Comparison of ENCODE assay signal across 13 cellular contexts in genomic region chr19:29660835-29661234, GRCh38. TPM values are rescaled to one million over a fixed set of nuclear protein-coding genes. Genes with fewer than 3 reads are reported as not detected.
A peak's percentile ranks its signal among the peaks of the same experiment; 100 is the strongest.
DNase-seq lines count a peak whose midpoint lies in the region; ATAC-seq and TF ChIP-seq lines count a peak whose summit lies in the region.
"Had no signal": no experiment of that assay in that cellular context is flagged by ENCODE, and none has a peak within 500 bp of the region (broad histone marks: within the 10 kb centered on the region; RNA-seq: fewer than 3 reads in every experiment).

No MANE protein-coding gene starts in this region.

- peak overlapping the region; percentile 84 to 93 (median 87) for H3K27ac ChIP-seq in esophagus muscularis mucosa (replicated peaks in 1 of 4)

- no peak for TF ChIP-seq EP300 in esophagus muscularis mucosa (IDR thresholded peaks at IDR 0.05)

- H3K36me3 ChIP-seq in esophagus muscularis mucosa, result no peaks in the 10 kb centered on the region

- no peaks in the 10 kb centered on the region for H3K27me3 Mint-ChIP-seq in activated CD8-positive, alpha-beta T cell treated with anti-CD3 and anti-CD28 coated beads, Interleukin-2, amount 10 ng/mL, durations not matched to agents 7 days and 5 days (ENCODE audit: low read depth)

- 75% methylated on average over 10 of the region's 10 CpGs for WGBS in esophagus muscularis mucosa

- peak overlapping the region; percentile 43 for H3K27ac Mint-ChIP-seq in activated CD8-positive, alpha-beta T cell treated with anti-CD3 and anti-CD28 coated beads, Interleukin-2, amount 10 ng/mL, durations not matched to agents 7 days and 5 days

- no peak overlapping the region for H3K4me3 ChIP-seq in esophagus muscularis mucosa

- no peak for TF ChIP-seq CTCF in esophagus muscularis mucosa (IDR thresholded peaks at IDR 0.05)

- no peaks in the 10 kb centered on the region for H3K9me3 Mint-ChIP-seq in activated CD8-positive, alpha-beta T cell treated with anti-CD3 and anti-CD28 coated beads, Interleukin-2, amount 10 ng/mL, durations not matched to agents 7 days and 5 days (ENCODE audit: insufficient read depth)

- H3K4me3 Mint-ChIP-seq in activated CD8-positive, alpha-beta T cell treated with anti-CD3 and anti-CD28 coated beads, Interleukin-2, amount 10 ng/mL, durations not matched to agents 7 days and 5 days, result no peak overlapping the region

- CTCF ChIA-PET in activated CD8-positive, alpha-beta T cell treated with anti-CD3 and anti-CD28 coated beads, Interleukin-2, amount 10 ng/mL, durations not matched to agents 7 days and 5 days (lab: Charles Lee), result interaction anchor here (1.5 to 9.9 kb wide), 4 partner anchors 11 to 56 kb away, joined by 5 to 179 read pairs (median 24); partner anchors contain the start of gene POP4

- intact Hi-C loops in esophagus muscularis mucosa (cut with DNase I), result no loop called here

- H3K9me3 ChIP-seq in esophagus muscularis mucosa, result no peaks in the 10 kb centered on the region
- H3K9me3 ChIP-seq: SK-N-SH had no signal

- ATAC-seq in activated CD8-positive, alpha-beta T cell treated with anti-CD3 and anti-CD28 coated beads, Interleukin-2, amount 10 ng/mL, durations not matched to agents 7 days and 5 days, result no peak
- ATAC-seq in GM18909 (IDR thresholded peaks at IDR 0.05; ENCODE audit: poor library complexity, unreplicated experiment), result no peak
- no peak for ATAC-seq in GM21786 (IDR thresholded peaks at IDR 0.05; ENCODE audit: unreplicated experiment)
- ATAC-seq in GM18511 (IDR thresholded peaks at IDR 0.05; ENCODE audit: unreplicated experiment), result no peak

- peaks cover 34% of the 10 kb centered on the region for H3K4me1 Mint-ChIP-seq in activated CD8-positive, alpha-beta T cell treated with anti-CD3 and anti-CD28 coated beads, Interleukin-2, amount 10 ng/mL, durations not matched to agents 7 days and 5 days (ENCODE audit: low read depth)

- H3K4me1 ChIP-seq in esophagus muscularis mucosa, result peaks cover 37 to 62% (median 60%) of the 10 kb centered on the region in 4 donors

- TF ChIP-seq POLR2A in esophagus muscularis mucosa (IDR thresholded peaks at IDR 0.05; ENCODE audit: low read depth), result no peak

- no peaks in the 10 kb centered on the region for H3K36me3 Mint-ChIP-seq in activated CD8-positive, alpha-beta T cell treated with anti-CD3 and anti-CD28 coated beads, Interleukin-2, amount 10 ng/mL, durations not matched to agents 7 days and 5 days (ENCODE audit: low read depth)

- H3K27me3 ChIP-seq in esophagus muscularis mucosa, result no peaks in the 10 kb centered on the region

- POLR2A ChIA-PET in activated CD8-positive, alpha-beta T cell treated with anti-CD3 and anti-CD28 coated beads, Interleukin-2, amount 10 ng/mL, durations not matched to agents 7 days and 5 days (lab: Charles Lee), result interaction anchor here (1.2 to 1.4 kb wide), 3 partner anchors 52 to 62 kb away, joined by 3 to 10 read pairs (median 4); partner anchors contain the start of gene POP4

- peak; percentile 83 for DNase-seq in NCI-H2227 (lab: John Stamatoyannopoulos, UW; ENCODE audit: unreplicated experiment)
- DNase-seq in activated CD8-positive, alpha-beta T cell treated with anti-CD3 and anti-CD28 coated beads, Interleukin-2, amount 10 ng/mL, durations not matched to agents 7 days and 5 days, result no peak
- DNase-seq in esophagus muscularis mucosa (ENCODE audit: extremely low spot score), result no peak
- peak; percentile 48 for DNase-seq in stimulated activated CD8-positive, alpha-beta memory T cell treated with anti-CD3 and anti-CD28 coated beads, Interleukin-4, amount 100 ng/mL, for 24 hours (ENCODE audit: low read depth)
- DNase-seq in SKM-1 (lab: John Stamatoyannopoulos, UW; ENCODE audit: unreplicated experiment), result no peak
- DNase-seq: C1 segment of cervical spinal cord, EL, Karpas-422, NCI-H187 treated with DMSO at 0.1 percent for 48 hours, SK-N-SH had no signal

RNA-seq across cellular contexts. Expression of gene PLEKHF1, which starts 4.4 kb away (rescaled TPM):
- 10 to 100 TPM; 46.0 to 47.7 TPM for total RNA-seq in activated CD8-positive, alpha-beta T cell treated with anti-CD3 and anti-CD28 coated beads, Interleukin-2, amount 10 ng/mL, durations not matched to agents 7 days and 5 days
- total RNA-seq in esophagus muscularis mucosa, result 10 to 100 TPM; 27.4 to 58.6 (median 36.1) TPM

RNA-seq across cellular contexts. Expression of gene C19orf12, which starts 54.2 kb away (rescaled TPM):
- 10 to 100 TPM; 38.7 to 41.0 TPM for total RNA-seq in activated CD8-positive, alpha-beta T cell treated with anti-CD3 and anti-CD28 coated beads, Interleukin-2, amount 10 ng/mL, durations not matched to agents 7 days and 5 days
- total RNA-seq in esophagus muscularis mucosa, result 10 to 100 TPM; 27.0 to 52.9 (median 38.9) TPM

RNA-seq across cellular contexts. Expression of gene POP4, which starts 54.8 kb away (rescaled TPM):
- total RNA-seq in activated CD8-positive, alpha-beta T cell treated with anti-CD3 and anti-CD28 coated beads, Interleukin-2, amount 10 ng/mL, durations not matched to agents 7 days and 5 days, result 100 to 1,000 TPM; 101 to 103 TPM
- 10 to 100 TPM; 52.8 to 73.5 (median 71.5) TPM for total RNA-seq in esophagus muscularis mucosa

Comparison
In these comparisons a context has a peak if more than half of its experiments do, and no peak if none do; other contexts are left out.
1. DNase-seq: peak in NCI-H2227 (single experiment) and stimulated activated CD8-positive, alpha-beta memory T cell treated with anti-CD3 and anti-CD28 coated beads, Interleukin-4, amount 100 ng/mL, for 24 hours (single experiment); none in activated CD8-positive, alpha-beta T cell treated with anti-CD3 and anti-CD28 coated beads, Interleukin-2, amount 10 ng/mL, durations not matched to agents 7 days and 5 days (single experiment), esophagus muscularis mucosa (single experiment) and SKM-1 (single experiment).